ENCODE assay signal across 10 cellular contexts in the genomic region with DNA sequence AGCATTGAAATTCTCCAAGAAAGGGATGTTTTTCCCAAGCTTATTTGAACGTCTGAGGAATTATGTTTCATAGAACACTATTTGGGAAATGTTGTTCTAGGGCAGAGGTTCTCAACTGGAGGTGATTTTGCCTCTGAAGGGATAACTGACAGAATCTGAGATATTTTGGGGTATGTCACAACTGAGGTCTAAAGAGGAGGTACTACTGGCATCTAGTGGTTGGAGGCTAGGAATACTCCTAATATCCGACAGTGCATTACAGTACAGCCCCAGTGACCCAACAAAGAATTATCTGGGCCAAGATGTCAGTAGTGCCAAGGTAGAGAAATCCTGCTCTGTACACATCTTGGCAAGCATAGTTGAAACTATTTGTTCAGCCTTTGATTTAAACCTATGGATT. TPM values are rescaled to one million over a fixed set of nuclear protein-coding genes. Genes with fewer than 3 reads are reported as not detected.
A peak's percentile ranks its signal among the peaks of the same experiment; 100 is the strongest.
DNase-seq lines count a peak whose midpoint lies in the region; TF ChIP-seq lines count a peak whose summit lies in the region.
"Had no signal": no experiment of that assay in that cellular context is flagged by ENCODE, and none has a peak within 500 bp of the region (broad histone marks: within the 10 kb centered on the region; RNA-seq: fewer than 3 reads in every experiment).

No MANE protein-coding gene starts in this region.

- peaks cover 46% of the 10 kb centered on the region for H3K27me3 Mint-ChIP-seq in activated T-helper 2 cell treated with anti-CD3 and anti-CD28 coated beads, Interferon-gamma antibody, Interleukin-2, Interleukin-4, amounts not matched to agents 10 μg/mL and 5 μg/mL and 100 μg/mL, durations not matched to agents 14 hours and 24 hours and 36 hours (ENCODE audit: low read depth)

- TF ChIP-seq CTCF in GM12874 (IDR thresholded peaks at IDR 0.05; ENCODE audit: insufficient read depth, low read depth, low read length): 0 out of 2 replicates have a peak, but pooled peaks have one; percentile 13
- peak; percentile 18 for TF ChIP-seq CTCF in HFF-Myc (IDR thresholded peaks at IDR 0.05; ENCODE audit: low read depth, low read length, missing control alignments)
- TF ChIP-seq CTCF in kidney epithelial cell (IDR thresholded peaks at IDR 0.05; ENCODE audit: insufficient read depth, low read length, poor library complexity, severe bottlenecking): peak; percentile 31

- H3K4me3 Mint-ChIP-seq in activated T-helper 2 cell treated with anti-CD3 and anti-CD28 coated beads, Interferon-gamma antibody, Interleukin-2, Interleukin-4, amounts not matched to agents 10 μg/mL and 5 μg/mL and 100 μg/mL, durations not matched to agents 14 hours and 24 hours and 36 hours (ENCODE audit: low read depth): no peak overlapping the region

- H3K9me3 Mint-ChIP-seq in activated T-helper 2 cell treated with anti-CD3 and anti-CD28 coated beads, Interferon-gamma antibody, Interleukin-2, Interleukin-4, amounts not matched to agents 10 μg/mL and 5 μg/mL and 100 μg/mL, durations not matched to agents 14 hours and 24 hours and 36 hours: no peaks in the 10 kb centered on the region

- H3K36me3 ChIP-seq in kidney epithelial cell (ENCODE audit: control insufficient read depth, insufficient read depth, low read length): no peaks in the 10 kb centered on the region

- H3K4me1 Mint-ChIP-seq in activated T-helper 2 cell treated with anti-CD3 and anti-CD28 coated beads, Interferon-gamma antibody, Interleukin-2, Interleukin-4, amounts not matched to agents 10 μg/mL and 5 μg/mL and 100 μg/mL, durations not matched to agents 14 hours and 24 hours and 36 hours (ENCODE audit: low read depth): peaks cover 9% of the 10 kb centered on the region

- H3K4me3 ChIP-seq in HFF-Myc (replicated peaks; ENCODE audit: low read depth, low read length) (no peak overlapping the region), kidney epithelial cell (ENCODE audit: low read depth, low read length) (no peak overlapping the region)

- no peak overlapping the region for H3K27ac Mint-ChIP-seq in activated T-helper 2 cell treated with anti-CD3 and anti-CD28 coated beads, Interferon-gamma antibody, Interleukin-2, Interleukin-4, amounts not matched to agents 10 μg/mL and 5 μg/mL and 100 μg/mL, durations not matched to agents 14 hours and 24 hours and 36 hours

- H3K27me3 ChIP-seq in kidney epithelial cell (ENCODE audit: control insufficient read depth, insufficient read depth, low read length): no peaks in the 10 kb centered on the region

- no peaks in the 10 kb centered on the region for H3K36me3 Mint-ChIP-seq in activated T-helper 2 cell treated with anti-CD3 and anti-CD28 coated beads, Interferon-gamma antibody, Interleukin-2, Interleukin-4, amounts not matched to agents 10 μg/mL and 5 μg/mL and 100 μg/mL, durations not matched to agents 14 hours and 24 hours and 36 hours (ENCODE audit: low read depth)

- no peak for DNase-seq in HFF-Myc (ENCODE audit: extremely low read depth, low read depth)
- DNase-seq in OCI-M1 (lab: John Stamatoyannopoulos, UW): peak; percentile 52
- no peak for DNase-seq in kidney epithelial cell (ENCODE audit: low read depth)
- DNase-seq in NCI-H226: no peak
- DNase-seq in activated T-helper 2 cell treated with anti-CD3 and anti-CD28 coated beads, Interferon-gamma antibody, Interleukin-2, Interleukin-4, amounts not matched to agents 10 μg/mL and 5 μg/mL and 100 μg/mL, durations not matched to agents 14 hours and 24 hours and 36 hours (ENCODE audit: low spot score): no peak
- DNase-seq in cerebellar cortex (ENCODE audit: low spot score): no peak
- DNase-seq in activated CD4-positive, CD25-positive, alpha-beta regulatory T cell (lab: John Stamatoyannopoulos, UW): no peak
- DNase-seq: caudate nucleus had no signal

- intact Hi-C loops in activated T-helper 2 cell treated with anti-CD3 and anti-CD28 coated beads, Interferon-gamma antibody, Interleukin-2, Interleukin-4, amounts not matched to agents 10 μg/mL and 5 μg/mL and 100 μg/mL, durations not matched to agents 14 hours and 24 hours and 36 hours (cut with micrococcal nuclease): loop anchor here (2.0 to 10.0 kb wide), 2 partner anchors 154 to 184 kb away; a partner anchor contains a TSS

RNA-seq across cellular contexts. Expression of a gene that starts 6.4 kb away (rescaled TPM):
- 7.5 and 10.2 TPM in 2 replicates for total RNA-seq in kidney epithelial cell
- total RNA-seq in activated T-helper 2 cell treated with anti-CD3 and anti-CD28 coated beads, Interferon-gamma antibody, Interleukin-2, Interleukin-4, amounts not matched to agents 10 μg/mL and 5 μg/mL and 100 μg/mL, durations not matched to agents 14 hours and 24 hours and 36 hours: 5.0 and 5.2 TPM in 2 replicates

RNA-seq across cellular contexts. Expression of a gene that starts 58.3 kb away (rescaled TPM):
- not detected in 2 replicates for total RNA-seq in kidney epithelial cell
- total RNA-seq in activated T-helper 2 cell treated with anti-CD3 and anti-CD28 coated beads, Interferon-gamma antibody, Interleukin-2, Interleukin-4, amounts not matched to agents 10 μg/mL and 5 μg/mL and 100 μg/mL, durations not matched to agents 14 hours and 24 hours and 36 hours: not detected in 2 replicates
- total RNA-seq: myocyte had no signal
